In genomic region chr6:136921936-136922679, GRCh38 we compare ENCODE assay signal across 8 cellular contexts. TPM values are rescaled to one million over a fixed set of nuclear protein-coding genes. Genes with fewer than 3 reads are reported as not detected.
DNase-seq lines count a peak whose midpoint lies in the region; ATAC-seq, FAIRE-seq and TF ChIP-seq lines count a peak whose summit lies in the region.
"Had no signal": no experiment of that assay in that cellular context is flagged by ENCODE, and none has a peak within 500 bp of the region (broad histone marks: within the 10 kb centered on the region; RNA-seq: fewer than 3 reads in every experiment).

Gene SLC35D3, plus strand, starts transcription at chr6:136922301. Its CDS starts 128 bp downstream, at chr6:136922429.

- H3K79me2 ChIP-seq in hepatocyte, result no peaks in the 10 kb centered on the region

- TF ChIP-seq POLR2A in GM12892 (IDR thresholded peaks at IDR 0.05; ENCODE audit: low read depth, low read length), result no peak
- TF ChIP-seq POLR2A in NB4 (IDR thresholded peaks at IDR 0.05; ENCODE audit: extremely low read depth, insufficient read length), result no peak
- no peak for TF ChIP-seq POLR2A in sigmoid colon (IDR thresholded peaks at IDR 0.05)

- H2AFZ ChIP-seq in hepatocyte, result peak within 1 kb of the TSS; percentile 84

- TF ChIP-seq CTCF in NB4 (IDR thresholded peaks at IDR 0.05; ENCODE audit: low read depth, low read length) (no peak), hepatocyte (IDR thresholded peaks at IDR 0.05; ENCODE audit: poor library complexity) (no peak), sigmoid colon (IDR thresholded peaks at IDR 0.05) (no peak)

- peak within 1 kb of the TSS; percentile 77 for H3K4me3 Mint-ChIP-seq in activated naive CD8-positive, alpha-beta T cell treated with anti-CD3 and anti-CD28 coated beads for 36 hours

- H3K4me1 ChIP-seq in hepatocyte (ENCODE audit: insufficient read depth) (peaks cover 14% of the 10 kb centered on the region), sigmoid colon (peaks cover 0 to 36% (median 35%) of the 10 kb centered on the region in 4 donors)

- H3K36me3 Mint-ChIP-seq in activated naive CD8-positive, alpha-beta T cell treated with anti-CD3 and anti-CD28 coated beads for 36 hours, result no peaks in the 10 kb centered on the region

- peaks cover 1% of the 10 kb centered on the region for H3K9me3 Mint-ChIP-seq in activated naive CD8-positive, alpha-beta T cell treated with anti-CD3 and anti-CD28 coated beads for 36 hours

- DNase-seq in GM12892 (ENCODE audit: insufficient read length), result peak; percentile 42
- DNase-seq in NB4 (ENCODE audit: low read depth), result peak; percentile 60
- DNase-seq in activated naive CD8-positive, alpha-beta T cell treated with anti-CD3 and anti-CD28 coated beads for 36 hours, result peak; percentile 19
- DNase-seq in hepatocyte (ENCODE audit: low spot score), result peak; percentile 20
- DNase-seq in sigmoid colon, result no peak

- WGBS in hepatocyte (ENCODE audit: low lambda C conversion rate, missing lambda C conversion rate), result 1% methylated on average over 40 of the region's 86 CpGs
- WGBS in sigmoid colon, 2 donors, result 1% methylated on average over 86 of the region's 86 CpGs

- H3K4me1 Mint-ChIP-seq in activated naive CD8-positive, alpha-beta T cell treated with anti-CD3 and anti-CD28 coated beads for 36 hours, result peaks cover 21% of the 10 kb centered on the region

- H4K20me1 ChIP-seq in hepatocyte (ENCODE audit: insufficient read depth, poor library complexity, severe bottlenecking), result no peaks in the 10 kb centered on the region

- peaks cover 66% of the 10 kb centered on the region for H3K27me3 ChIP-seq in hepatocyte
- peaks cover 36 to 66% (median 48%) of the 10 kb centered on the region in 3 donors for H3K27me3 ChIP-seq in sigmoid colon

- ATAC-seq in HG03565 (IDR thresholded peaks at IDR 0.05; ENCODE audit: unreplicated experiment), result no peak
- no peak for ATAC-seq in GM18861 (IDR thresholded peaks at IDR 0.05; ENCODE audit: unreplicated experiment)

- no peak within 1 kb of the TSS for H3K27ac Mint-ChIP-seq in activated naive CD8-positive, alpha-beta T cell treated with anti-CD3 and anti-CD28 coated beads for 36 hours

- peak; percentile 69 for FAIRE-seq in GM12892 (lab: Jason Lieb, UNC)
- FAIRE-seq: TTC549 had no signal

- H3K36me3 ChIP-seq in hepatocyte (replicated peaks; ENCODE audit: insufficient read depth, low read depth) (no peaks in the 10 kb centered on the region), sigmoid colon (no peaks in the 10 kb centered on the region)

- peak within 1 kb of the TSS; percentile 48 for H3K4me3 ChIP-seq in NB4 (ENCODE audit: low read depth, low read length)
- H3K4me3 ChIP-seq in hepatocyte, result peak within 1 kb of the TSS; percentile 51
- H3K4me3 ChIP-seq in sigmoid colon, result peak within 1 kb of the TSS; percentile 19 to 55 (median 48)

- H3K27ac ChIP-seq in hepatocyte (no peak within 1 kb of the TSS), sigmoid colon (no peak within 1 kb of the TSS)

- intact Hi-C loops in sigmoid colon (cut with DNase I), result no loop called here

- H3K9me2 ChIP-seq in hepatocyte (replicated peaks; ENCODE audit: insufficient read depth), result no peaks in the 10 kb centered on the region

- peak within 1 kb of the TSS; percentile 100 for H3K4me2 ChIP-seq in hepatocyte

- no peak for TF ChIP-seq EP300 in sigmoid colon (IDR thresholded peaks at IDR 0.05)

- H3K27me3 Mint-ChIP-seq in activated naive CD8-positive, alpha-beta T cell treated with anti-CD3 and anti-CD28 coated beads for 36 hours, result peaks cover 77% of the 10 kb centered on the region

- no peaks in the 10 kb centered on the region for H3K9me3 ChIP-seq in hepatocyte (ENCODE audit: low read depth)
- H3K9me3 ChIP-seq in sigmoid colon, result no peaks in the 10 kb centered on the region

RNA-seq across cellular contexts. Expression of gene SLC35D3, which starts in this region (rescaled TPM):
- not detected for polyA plus RNA-seq in GM12892 (2012; ENCODE audit: missing spikeins)
- not detected for total RNA-seq in activated naive CD8-positive, alpha-beta T cell treated with anti-CD3 and anti-CD28 coated beads for 36 hours
- total RNA-seq in hepatocyte (not detected in 2 replicates), sigmoid colon (1 to 10 TPM in 2 of 4 donors, under 1 TPM in 2; 0.16 to 1.4 (median 1.0) TPM)
- polyA plus RNA-seq in hepatocyte (0.12 TPM in 1 of 2 replicates, not detected in the other), sigmoid colon (under 1 TPM in 1 of 3 donors, not detected in 2; 0.28 TPM)

Comparison
In these comparisons a context has a peak if more than half of its experiments do, and no peak if none do; other contexts are left out.
1. Peak in DNase-seq in activated naive CD8-positive, alpha-beta T cell treated with anti-CD3 and anti-CD28 coated beads for 36 hours; RNA of the gene not detected or under 1 TPM.
2. Peak in DNase-seq, H3K4me3 ChIP-seq and H3K4me2 ChIP-seq in hepatocyte; RNA of the gene not detected or under 1 TPM.